ENCODE assay signal across 10 cellular contexts in the genomic region with DNA sequence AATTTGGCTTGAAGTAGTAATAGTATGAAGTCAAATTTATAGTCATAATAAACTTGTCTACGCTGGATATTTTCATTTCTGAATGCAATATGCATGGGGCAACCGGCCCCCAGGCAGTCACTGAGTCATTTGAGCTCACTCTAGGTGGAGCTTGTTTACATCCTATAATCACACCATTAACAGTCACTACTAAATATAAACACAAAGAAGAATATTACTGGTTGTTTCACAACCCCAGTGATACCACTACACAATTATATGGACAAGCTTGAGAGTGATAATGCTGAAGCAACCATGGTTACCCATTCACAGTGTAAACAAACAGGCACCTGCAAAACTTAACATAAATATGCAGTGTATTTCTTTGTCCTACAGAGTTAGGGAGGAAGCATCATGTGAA.
DNase-seq lines count a peak whose midpoint lies in the region; ATAC-seq and TF ChIP-seq lines count a peak whose summit lies in the region.
"Had no signal": no experiment of that assay in that cellular context is flagged by ENCODE, and none has a peak within 500 bp of the region (broad histone marks: within the 10 kb centered on the region; RNA-seq: fewer than 3 reads in every experiment).

No MANE protein-coding gene starts in this region.

- peak overlapping the region; percentile 16; the same call in 1 of the 2 replicates for H3K4me2 ChIP-seq in BLaER1

- no peaks in the 10 kb centered on the region for H3K27me3 ChIP-seq in BLaER1
- no peaks in the 10 kb centered on the region for H3K27me3 ChIP-seq in CD8-positive, alpha-beta T cell (ENCODE audit: insufficient read depth, low read length)
- H3K27me3 ChIP-seq: dorsolateral prefrontal cortex had no signal

- no peak overlapping the region for H3K27ac Mint-ChIP-seq in CD8-positive, alpha-beta T cell

- H3K27ac ChIP-seq in BLaER1: no peak overlapping the region
- no peak overlapping the region for H3K27ac ChIP-seq in CD8-positive, alpha-beta T cell (ENCODE audit: low read depth, low read length)
- H3K27ac ChIP-seq: dorsolateral prefrontal cortex, VCaP had no signal

- H3K4me1 Mint-ChIP-seq in CD8-positive, alpha-beta T cell (ENCODE audit: low read depth): peaks cover 3% of the 10 kb centered on the region

- DNase-seq in SW480 (ENCODE audit: low spot score): peak; percentile 42
- DNase-seq in GM10266 (ENCODE audit: extremely low spot score): no peak
- DNase-seq in stimulated activated naive CD4-positive, alpha-beta T cell treated with Interleukin-2 at 50 U/mL for 16 hours (lab: John Stamatoyannopoulos, UW): no peak
- DNase-seq in CD8-positive, alpha-beta T cell: no peak
- DNase-seq: dorsolateral prefrontal cortex had no signal

- no peaks in the 10 kb centered on the region for H3K36me3 ChIP-seq in BLaER1
- H3K36me3 ChIP-seq in CD8-positive, alpha-beta T cell (ENCODE audit: insufficient read depth, low read length): no peaks in the 10 kb centered on the region

- H3K36me3 Mint-ChIP-seq in CD8-positive, alpha-beta T cell: no peaks in the 10 kb centered on the region

- intact Hi-C loops in CD8-positive, alpha-beta T cell (cut with DNase I, micrococcal nuclease): loop anchor here in 1 of 2 experiments (5.0 kb wide), 1 partner anchor 351 kb away; no protein-coding TSS in a partner anchor

- H3K4me1 ChIP-seq in BLaER1: peaks cover 40% of the 10 kb centered on the region
- no peaks in the 10 kb centered on the region for H3K4me1 ChIP-seq in CD8-positive, alpha-beta T cell (ENCODE audit: insufficient read depth, low read length)

- CTCF ChIA-PET in CD8-positive, alpha-beta T cell (lab: Charles Lee): no interaction called here

- H3K4me3 ChIP-seq in BLaER1: no peak overlapping the region
- H3K4me3 ChIP-seq in CD8-positive, alpha-beta T cell (ENCODE audit: low read depth, low read length): no peak overlapping the region
- H3K4me3 ChIP-seq: dorsolateral prefrontal cortex had no signal

- ATAC-seq in GM19463 (IDR thresholded peaks at IDR 0.05; ENCODE audit: unreplicated experiment): peak; percentile 41
- peak; percentile 36 for ATAC-seq in HG03460 (IDR thresholded peaks at IDR 0.05; ENCODE audit: unreplicated experiment)
- no peak for ATAC-seq in HG02852 (IDR thresholded peaks at IDR 0.05; ENCODE audit: unreplicated experiment)
- no peak for ATAC-seq in CD8-positive, alpha-beta T cell

- H3K27me3 Mint-ChIP-seq in CD8-positive, alpha-beta T cell (ENCODE audit: low read depth): no peaks in the 10 kb centered on the region

- H3K9ac ChIP-seq in BLaER1: no peak overlapping the region

- H4K20me1 ChIP-seq in BLaER1: no peaks in the 10 kb centered on the region

- TF ChIP-seq CTCF in GM10266 (IDR thresholded peaks at IDR 0.05; ENCODE audit: control insufficient read depth, insufficient read depth, low read depth, missing control alignments): no peak
- TF ChIP-seq CTCF in CD8-positive, alpha-beta T cell (IDR thresholded peaks at IDR 0.05): no peak

- peaks cover 3% of the 10 kb centered on the region for H3K9me3 ChIP-seq in BLaER1
- no peaks in the 10 kb centered on the region for H3K9me3 ChIP-seq in CD8-positive, alpha-beta T cell (ENCODE audit: low read length)

- POLR2A ChIA-PET in CD8-positive, alpha-beta T cell (lab: Charles Lee): no interaction called here

- H3K9me3 Mint-ChIP-seq in CD8-positive, alpha-beta T cell: no peaks in the 10 kb centered on the region

- no peak overlapping the region for H3K4me3 Mint-ChIP-seq in CD8-positive, alpha-beta T cell

Comparison
In these comparisons a context has a peak if more than half of its experiments do, and no peak if none do; other contexts are left out.
1. ATAC-seq: peak in GM19463 (single experiment) and HG03460 (single experiment); none in HG02852 (single experiment) and CD8-positive, alpha-beta T cell (single experiment).